9 cellular contexts compared by ENCODE assay signal in genomic region chrX:138191998-138192397, GRCh38.
DNase-seq lines count a peak whose midpoint lies in the region; ATAC-seq and TF ChIP-seq lines count a peak whose summit lies in the region.
"Had no signal": no experiment of that assay in that cellular context is flagged by ENCODE, and none has a peak within 500 bp of the region (broad histone marks: within the 10 kb centered on the region; RNA-seq: fewer than 3 reads in every experiment).

No MANE protein-coding gene starts in this region.

- no peaks in the 10 kb centered on the region for H3K4me1 Mint-ChIP-seq in CD14-positive monocyte

- ATAC-seq in PC-3 (peak; percentile 48; the same call in 1 of the 2 replicates), GM21367 (IDR thresholded peaks at IDR 0.05; ENCODE audit: unreplicated experiment) (no peak)

- no peaks in the 10 kb centered on the region for H3K36me3 ChIP-seq in PC-3 (ENCODE audit: low read depth, low read length)

- no peak overlapping the region for H3K9ac ChIP-seq in PC-3 (ENCODE audit: low read length)

- H3K4me1 ChIP-seq in PC-3 (ENCODE audit: insufficient read depth, low read length): no peaks in the 10 kb centered on the region

- no peaks in the 10 kb centered on the region for H4K20me1 ChIP-seq in PC-3 (ENCODE audit: low read length)

- H3K36me3 Mint-ChIP-seq in CD14-positive monocyte: no peaks in the 10 kb centered on the region

- POLR2A ChIA-PET in PC-3 (lab: Charles Lee; ENCODE audit: unreplicated experiment): no interaction called here

- H3F3A ChIP-seq in PC-3 (ENCODE audit: low read length, unreplicated experiment): no peaks in the 10 kb centered on the region

- peaks cover 0 to 5% (median 0%) of the 10 kb centered on the region in 3 donors for H3K27me3 Mint-ChIP-seq in CD14-positive monocyte (ENCODE audit: low read depth in 3 of 3)

- no peak overlapping the region for H3K27ac Mint-ChIP-seq in CD14-positive monocyte

- H3K9me3 ChIP-seq in PC-3 (ENCODE audit: low read length): no peaks in the 10 kb centered on the region

- no peak overlapping the region for H3K4me2 ChIP-seq in PC-3 (ENCODE audit: low read length)

- no peaks in the 10 kb centered on the region for H3K79me2 ChIP-seq in PC-3 (ENCODE audit: low read length)

- no peak overlapping the region for H2AFZ ChIP-seq in PC-3 (ENCODE audit: low read length)

- H3K27me3 ChIP-seq in PC-3 (ENCODE audit: low read length): no peaks in the 10 kb centered on the region

- no peaks in the 10 kb centered on the region for H3K9me2 ChIP-seq in PC-3 (replicated peaks; ENCODE audit: low read length)

- H3K4me3 ChIP-seq in PC-3 (ENCODE audit: low read length): no peak overlapping the region

- no peak overlapping the region for H3K4me3 Mint-ChIP-seq in CD14-positive monocyte

- peaks cover 0 to 2% (median 0%) of the 10 kb centered on the region in 7 donors for H3K9me3 Mint-ChIP-seq in CD14-positive monocyte

- H3K27ac ChIP-seq in PC-3 (ENCODE audit: low read length): no peak overlapping the region

- intact Hi-C loops in PC-3 (cut with micrococcal nuclease): loop anchor here (1.0 to 5.0 kb wide), 2 partner anchors 135 to 553 kb away; no protein-coding TSS in a partner anchor
- intact Hi-C loops in head of caudate nucleus (cut with DNase I): no loop called here
- intact Hi-C loops in CD14-positive monocyte (cut with micrococcal nuclease): no loop called here

- DNase-seq in stimulated activated CD4-positive, alpha-beta T cell treated with anti-CD3 and anti-CD28 coated beads, Interleukin-15, amount 100 ng/mL, for 24 hours: peak; percentile 2
- no peak for DNase-seq in stimulated activated CD4-positive, alpha-beta T cell treated with anti-CD3 and anti-CD28 coated beads, Interleukin-12 subunit alpha, Interleukin-12 subunit beta, amount 100 ng/mL, for 4 hours
- DNase-seq in PC-3 (peak; percentile 50), head of caudate nucleus (peak in 38 of 42 donors; percentile 1 to 60 (median 30)), hippocampal formation (lab: John Stamatoyannopoulos, UW) (no peak), DMS114 treated with DMSO at 0.1 percent for 48 hours (lab: John Stamatoyannopoulos, UW; ENCODE audit: unreplicated experiment) (no peak), CD14-positive monocyte (ENCODE audit: low spot score) (no peak)
- DNase-seq: NCI-H2171 treated with DMSO at 0.1 percent for 48 hours had no signal

- TF ChIP-seq CTCF in PC-3 (conservative IDR thresholded peaks at IDR 0.05; ENCODE audit: low read depth, low read length) (peak; percentile 77), CD14-positive monocyte (IDR thresholded peaks at IDR 0.05) (no peak)

- BruUV-seq in PC-3 (replicated peaks; lab: Mats Ljungman, UMichigan): no TSS peak

- CTCF ChIA-PET in PC-3 (lab: Charles Lee): interaction anchor here (0.7 kb wide), 2 partner anchors 65 to 522 kb away, joined by 3 to 4 read pairs; no protein-coding TSS in a partner anchor

Comparison
In these comparisons a context has a peak if more than half of its experiments do, and no peak if none do; other contexts are left out.
1. DNase-seq: peak in stimulated activated CD4-positive, alpha-beta T cell treated with anti-CD3 and anti-CD28 coated beads, Interleukin-15, amount 100 ng/mL, for 24 hours (single experiment), PC-3 (single experiment) and head of caudate nucleus (38 of 42); none in stimulated activated CD4-positive, alpha-beta T cell treated with anti-CD3 and anti-CD28 coated beads, Interleukin-12 subunit alpha, Interleukin-12 subunit beta, amount 100 ng/mL, for 4 hours (single experiment), hippocampal formation (0 of 2), DMS114 treated with DMSO at 0.1 percent for 48 hours (single experiment) and CD14-positive monocyte (single experiment).